3 cellular contexts compared by ENCODE assay signal in the genomic region with DNA sequence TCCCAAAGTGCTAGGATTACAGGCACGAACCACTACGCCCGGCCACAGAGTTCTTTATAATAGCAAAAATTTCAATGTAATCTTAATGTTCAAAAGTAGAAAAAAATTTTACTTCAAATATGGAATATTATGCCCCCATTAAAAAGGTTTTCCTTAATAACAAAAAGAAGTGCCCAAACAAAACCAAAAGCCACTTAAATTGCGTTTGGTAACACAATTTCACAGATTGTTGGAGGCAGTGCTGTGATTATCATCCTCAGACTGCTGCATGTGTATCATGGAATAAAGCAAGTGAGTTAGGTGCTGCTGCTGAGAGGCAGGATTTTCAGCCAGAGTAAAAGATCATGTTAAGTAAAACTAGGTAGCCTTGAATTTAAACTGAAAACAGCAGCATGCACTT.
"Had no signal": no experiment of that assay in that cellular context is flagged by ENCODE, and none has a peak within 500 bp of the region (broad histone marks: within the 10 kb centered on the region; RNA-seq: fewer than 3 reads in every experiment).

No MANE protein-coding gene starts in this region.

- DNase-seq: GDM1, GF-D8 had no signal

- H3K4me3 ChIP-seq: GM12878 had no signal

- ATAC-seq: GM12878 had no signal
